In the genomic region with DNA sequence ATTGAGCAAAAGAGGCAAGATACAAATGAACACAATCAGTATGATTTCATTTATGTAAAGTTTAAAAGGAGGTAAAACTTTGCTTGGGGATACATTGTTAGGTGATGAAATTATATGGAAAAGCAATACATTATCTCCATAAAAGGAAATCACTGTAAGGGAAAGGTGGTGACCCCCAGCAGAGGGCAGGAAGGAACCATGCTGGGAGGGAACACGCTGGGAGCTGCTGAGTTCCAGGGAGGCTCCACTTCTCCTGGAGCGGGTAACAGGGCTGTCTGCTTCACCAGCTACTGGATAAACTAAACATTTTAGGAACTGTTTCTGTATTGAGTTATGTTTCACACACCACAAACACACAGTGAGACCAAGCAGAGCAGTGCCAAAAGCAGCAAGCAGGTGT, we compare ENCODE assay signal across 21 cellular contexts.
A peak's percentile ranks its signal among the peaks of the same experiment; 100 is the strongest.
DNase-seq lines count a peak whose midpoint lies in the region; ATAC-seq and TF ChIP-seq lines count a peak whose summit lies in the region.
"Had no signal": no experiment of that assay in that cellular context is flagged by ENCODE, and none has a peak within 500 bp of the region (broad histone marks: within the 10 kb centered on the region; RNA-seq: fewer than 3 reads in every experiment).

No MANE protein-coding gene starts in this region.

- H3K36me3 ChIP-seq in endodermal cell (ENCODE audit: control insufficient read depth, insufficient read depth, low read length) (peaks cover 6% of the 10 kb centered on the region), sigmoid colon (no peaks in the 10 kb centered on the region)

- no peak for TF ChIP-seq EP300 in sigmoid colon (IDR thresholded peaks at IDR 0.05)

- TF ChIP-seq CTCF in endodermal cell (conservative IDR thresholded peaks at IDR 0.05) (no peak), sigmoid colon (IDR thresholded peaks at IDR 0.05) (no peak)

- no peak overlapping the region for H3K4me3 Mint-ChIP-seq in endodermal cell
- H3K4me3 Mint-ChIP-seq: activated CD8-positive, alpha-beta memory T cell treated with anti-CD3 and anti-CD28 coated beads, Interleukin-2, amount 10 ng/mL, durations not matched to agents 7 days and 5 days; immature natural killer cell had no signal

- H3K4me1 Mint-ChIP-seq in endodermal cell: no peaks in the 10 kb centered on the region
- H3K4me1 Mint-ChIP-seq: immature natural killer cell had no signal

- no peak for ATAC-seq in SK-N-SH treated with all-trans-retinoic acid at 6 μM for 48 hours
- ATAC-seq: activated CD8-positive, alpha-beta memory T cell treated with anti-CD3 and anti-CD28 coated beads, Interleukin-2, amount 10 ng/mL, durations not matched to agents 7 days and 5 days; activated naive CD4-positive, alpha-beta T cell treated with anti-CD3 and anti-CD28 coated beads, Interleukin-2, amount 50 U/mL, for 72 hours; left ventricle myocardium superior had no signal

- intact Hi-C loops in sigmoid colon (cut with DNase I): no loop called here

- H3K9ac ChIP-seq in endodermal cell (ENCODE audit: extremely low read depth, low read length, poor library complexity, severe bottlenecking): no peak overlapping the region

- no peak for TF ChIP-seq POLR2A in sigmoid colon (IDR thresholded peaks at IDR 0.05)

- H3K4me1 ChIP-seq in endodermal cell (ENCODE audit: control insufficient read depth, insufficient read depth, low read length): no peaks in the 10 kb centered on the region
- peaks cover 0 to 20% (median 7%) of the 10 kb centered on the region in 4 donors for H3K4me1 ChIP-seq in sigmoid colon
- H3K4me1 ChIP-seq: spleen, suprapubic skin had no signal

- WGBS in endodermal cell (ENCODE audit: insufficient coverage in 1 of 2, insufficient read length in 1 of 2), 2 experiments: 62% methylated on average over 2 of the region's 2 CpGs; no CpG with 5 or more reads in 1 of the 2 experiments
- 77 to 90% methylated on average over 2 of the region's 2 CpGs for WGBS in sigmoid colon, 2 donors

- DNase-seq in NCI-H748 (lab: John Stamatoyannopoulos, UW; ENCODE audit: unreplicated experiment) (peak; percentile 31), NCI-H748 treated with DMSO at 0.1 percent for 48 hours (lab: John Stamatoyannopoulos, UW) (no peak), NCI-H69 (lab: John Stamatoyannopoulos, UW) (peak; percentile 37), endodermal cell (peak; percentile 55), sigmoid colon (no peak), NCI-H1930 (lab: John Stamatoyannopoulos, UW) (no peak), NAMALWA (ENCODE audit: low spot score) (no peak)
- DNase-seq: activated CD4-positive, alpha-beta T cell treated with anti-CD3 and anti-CD28 coated beads for 48 hours; activated CD8-positive, alpha-beta memory T cell treated with anti-CD3 and anti-CD28 coated beads, Interleukin-2, amount 10 ng/mL, durations not matched to agents 7 days and 5 days; C1 segment of cervical spinal cord; immature natural killer cell; left ventricle myocardium superior; MM.1S; NCI-H187 treated with DMSO at 0.1 percent for 48 hours; NCI-H446; spleen had no signal

- H3K36me3 Mint-ChIP-seq in endodermal cell (ENCODE audit: low read depth): peaks cover 24% of the 10 kb centered on the region

- peaks cover 4% of the 10 kb centered on the region for H3K9me3 Mint-ChIP-seq in endodermal cell
- H3K9me3 Mint-ChIP-seq: activated naive CD4-positive, alpha-beta T cell treated with anti-CD3 and anti-CD28 coated beads, Interleukin-2, amount 50 U/mL, for 72 hours had no signal

- H3K27ac ChIP-seq in endodermal cell (ENCODE audit: low read depth, low read length): peak overlapping the region; percentile 10
- peak overlapping the region in 3 of 4 donors; percentile 37 to 66 (median 51) for H3K27ac ChIP-seq in sigmoid colon
- H3K27ac ChIP-seq: HL-60, neutrophil, spleen, suprapubic skin had no signal

- H3K9me3 ChIP-seq in endodermal cell (ENCODE audit: control insufficient read depth, low read length): no peaks in the 10 kb centered on the region
- H3K9me3 ChIP-seq in sigmoid colon: no peaks in the 10 kb centered on the region
- H3K9me3 ChIP-seq: neutrophil, spleen, suprapubic skin had no signal

- H3K27ac Mint-ChIP-seq in endodermal cell: no peak overlapping the region
- H3K27ac Mint-ChIP-seq: activated CD8-positive, alpha-beta memory T cell treated with anti-CD3 and anti-CD28 coated beads, Interleukin-2, amount 10 ng/mL, durations not matched to agents 7 days and 5 days; activated naive CD4-positive, alpha-beta T cell treated with anti-CD3 and anti-CD28 coated beads, Interleukin-2, amount 50 U/mL, for 72 hours; immature natural killer cell had no signal

- no peaks in the 10 kb centered on the region for H3K27me3 Mint-ChIP-seq in endodermal cell (ENCODE audit: insufficient read depth)
- H3K27me3 Mint-ChIP-seq: activated CD8-positive, alpha-beta memory T cell treated with anti-CD3 and anti-CD28 coated beads, Interleukin-2, amount 10 ng/mL, durations not matched to agents 7 days and 5 days had no signal

- H3K4me3 ChIP-seq in endodermal cell (ENCODE audit: low read length): no peak overlapping the region
- no peak overlapping the region for H3K4me3 ChIP-seq in sigmoid colon
- H3K4me3 ChIP-seq: spleen, suprapubic skin had no signal

- H3K27me3 ChIP-seq in endodermal cell (ENCODE audit: control insufficient read depth, insufficient read depth, low read length, poor library complexity, severe bottlenecking): no peaks in the 10 kb centered on the region
- no peaks in the 10 kb centered on the region for H3K27me3 ChIP-seq in sigmoid colon
- H3K27me3 ChIP-seq: neutrophil, spleen, suprapubic skin had no signal

TF ChIP-seq in SK-N-SH treated with all-trans-retinoic acid at 6 μM for 48 hours, 23 proteins besides CTCF, POLR2A, EP300 and RAD21:
- TF ChIP-seq OSR1 (CRISPR knock-in tag; IDR thresholded peaks at IDR 0.05): no peak
- TF ChIP-seq SNAI2 (CRISPR knock-in tag; IDR thresholded peaks at IDR 0.05): no peak
- no peak for TF ChIP-seq PPARA (CRISPR knock-in tag; IDR thresholded peaks at IDR 0.05; ENCODE audit: borderline replicate concordance)
- no peak for TF ChIP-seq POU6F1 (CRISPR knock-in tag; IDR thresholded peaks at IDR 0.05; ENCODE audit: borderline replicate concordance, low read depth)
- TF ChIP-seq ZFP30 (CRISPR knock-in tag; IDR thresholded peaks at IDR 0.05): no peak
- no peak for TF ChIP-seq CSDC2 (CRISPR knock-in tag; IDR thresholded peaks at IDR 0.05)
- no peak for TF ChIP-seq ESRRG (CRISPR knock-in tag; IDR thresholded peaks at IDR 0.05)
- TF ChIP-seq TCF4 (CRISPR knock-in tag; IDR thresholded peaks at IDR 0.05; ENCODE audit: borderline replicate concordance): no peak
- TF ChIP-seq ZC3H10 (CRISPR knock-in tag; IDR thresholded peaks at IDR 0.05): no peak
- TF ChIP-seq, protein P1, sequence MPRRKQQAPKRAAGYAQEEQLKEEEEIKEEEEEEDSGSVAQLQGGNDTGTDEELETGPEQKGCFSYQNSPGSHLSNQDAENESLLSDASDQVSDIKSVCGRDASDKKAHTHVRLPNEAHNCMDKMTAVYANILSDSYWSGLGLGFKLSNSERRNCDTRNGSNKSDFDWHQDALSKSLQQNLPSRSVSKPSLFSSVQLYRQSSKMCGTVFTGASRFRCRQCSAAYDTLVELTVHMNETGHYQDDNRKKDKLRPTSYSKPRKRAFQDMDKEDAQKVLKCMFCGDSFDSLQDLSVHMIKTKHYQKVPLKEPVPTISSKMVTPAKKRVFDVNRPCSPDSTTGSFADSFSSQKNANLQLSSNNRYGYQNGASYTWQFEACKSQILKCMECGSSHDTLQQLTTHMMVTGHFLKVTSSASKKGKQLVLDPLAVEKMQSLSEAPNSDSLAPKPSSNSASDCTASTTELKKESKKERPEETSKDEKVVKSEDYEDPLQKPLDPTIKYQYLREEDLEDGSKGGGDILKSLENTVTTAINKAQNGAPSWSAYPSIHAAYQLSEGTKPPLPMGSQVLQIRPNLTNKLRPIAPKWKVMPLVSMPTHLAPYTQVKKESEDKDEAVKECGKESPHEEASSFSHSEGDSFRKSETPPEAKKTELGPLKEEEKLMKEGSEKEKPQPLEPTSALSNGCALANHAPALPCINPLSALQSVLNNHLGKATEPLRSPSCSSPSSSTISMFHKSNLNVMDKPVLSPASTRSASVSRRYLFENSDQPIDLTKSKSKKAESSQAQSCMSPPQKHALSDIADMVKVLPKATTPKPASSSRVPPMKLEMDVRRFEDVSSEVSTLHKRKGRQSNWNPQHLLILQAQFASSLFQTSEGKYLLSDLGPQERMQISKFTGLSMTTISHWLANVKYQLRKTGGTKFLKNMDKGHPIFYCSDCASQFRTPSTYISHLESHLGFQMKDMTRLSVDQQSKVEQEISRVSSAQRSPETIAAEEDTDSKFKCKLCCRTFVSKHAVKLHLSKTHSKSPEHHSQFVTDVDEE (CRISPR knock-in tag; IDR thresholded peaks at IDR 0.05): no peak
- TF ChIP-seq ZNF8 (CRISPR knock-in tag; IDR thresholded peaks at IDR 0.05): no peak
- no peak for TF ChIP-seq ZFP3 (CRISPR knock-in tag; IDR thresholded peaks at IDR 0.05)

Comparison
In these comparisons a context has a peak if more than half of its experiments do, and no peak if none do; other contexts are left out.
1. DNase-seq: peak in NCI-H748 (single experiment), NCI-H69 (single experiment) and endodermal cell (single experiment); none in NCI-H748 treated with DMSO at 0.1 percent for 48 hours (single experiment), sigmoid colon (single experiment), NCI-H1930 (0 of 2) and NAMALWA (single experiment).